ENCODE assay signal across 8 cellular contexts in the genomic region with DNA sequence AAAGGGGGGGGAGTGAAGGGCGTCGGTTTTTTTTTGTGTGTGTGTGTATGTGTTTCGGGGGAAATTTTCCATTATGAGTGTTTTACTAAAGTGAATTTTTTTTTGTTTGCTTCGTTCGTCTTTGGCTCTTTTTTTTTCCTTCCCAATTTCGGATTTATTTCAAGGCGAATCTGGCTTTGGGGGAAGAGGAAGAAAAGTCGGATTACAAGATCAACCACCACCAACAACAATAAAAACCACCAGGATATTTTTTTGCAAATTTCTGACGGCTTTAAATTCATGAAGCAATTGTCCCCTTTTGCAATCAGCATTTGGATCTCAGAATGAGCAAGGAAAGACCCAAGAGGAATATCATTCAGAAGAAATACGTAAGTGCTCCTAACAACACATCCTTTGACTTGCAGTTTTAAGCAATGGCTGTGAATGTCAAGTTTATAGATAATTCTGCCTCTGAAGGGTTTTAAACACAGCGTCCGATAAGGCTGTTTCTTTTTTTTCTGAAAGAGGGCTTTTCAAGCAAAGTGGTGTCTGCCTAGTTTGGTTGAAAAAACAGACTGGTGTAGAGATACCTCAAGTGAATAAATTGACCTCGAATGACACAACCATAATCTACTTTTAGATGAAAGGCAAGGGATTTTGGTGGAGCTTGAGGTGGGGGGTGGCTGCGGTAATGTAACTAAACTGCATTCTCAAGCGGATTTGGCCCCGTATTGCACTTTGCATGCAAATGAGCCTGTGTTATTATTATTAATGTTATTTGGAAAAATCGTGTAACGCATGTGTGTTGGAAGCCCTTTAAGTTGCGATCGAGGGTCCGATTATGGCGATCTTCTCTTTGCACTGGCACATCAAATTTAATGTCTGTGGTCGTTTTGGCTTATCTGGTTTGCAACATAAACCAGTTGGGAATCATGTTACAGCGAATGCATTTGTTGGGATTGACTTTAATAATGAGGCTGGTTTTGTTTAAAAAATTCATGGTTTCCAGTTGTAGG. TPM values are rescaled to one million over a fixed set of nuclear protein-coding genes. Genes with fewer than 3 reads are reported as not detected.
DNase-seq lines count a peak whose midpoint lies in the region; ATAC-seq and TF ChIP-seq lines count a peak whose summit lies in the region.

No MANE protein-coding gene starts in this region.

- H3K4me3 ChIP-seq in CD4-positive, alpha-beta memory T cell (ENCODE audit: low read length in 2 of 2): peak overlapping the region; percentile 75 to 96
- H3K4me3 ChIP-seq in Loucy (ENCODE audit: low read length, poor library complexity, severe bottlenecking) (peak overlapping the region; percentile 99), iPS-20b (ENCODE audit: low read length) (peak overlapping the region; percentile 100)

- peaks cover 10% of the 10 kb centered on the region for H3F3A ChIP-seq in Loucy (ENCODE audit: low read depth)

- peak overlapping the region; percentile 98 to 100 (median 99) for H3K4me3 Mint-ChIP-seq in CD4-positive, alpha-beta memory T cell
- H3K4me3 Mint-ChIP-seq in activated naive CD8-positive, alpha-beta T cell: peak overlapping the region; percentile 99

- H3K27ac ChIP-seq in CD4-positive, alpha-beta memory T cell (ENCODE audit: low read depth, low read length): peak overlapping the region; percentile 90
- H3K27ac ChIP-seq in iPS-20b (ENCODE audit: low read length): peak overlapping the region; percentile 73

- TF ChIP-seq CTCF in Loucy (conservative IDR thresholded peaks at IDR 0.05; ENCODE audit: low read length): no peak; the same call in 1 of the 2 replicates

- intact Hi-C loops in CD4-positive, alpha-beta memory T cell (cut with micrococcal nuclease): loop anchor here (5.0 to 10.0 kb wide), 8 partner anchors 58 to 1922 kb away; a partner anchor contains a TSS

- ATAC-seq in HG02623 (IDR thresholded peaks at IDR 0.05; ENCODE audit: unreplicated experiment): no peak

- DNase-seq in CD4-positive, alpha-beta memory T cell: peak; percentile 41 to 80 (median 52)
- DNase-seq in stimulated activated naive CD4-positive, alpha-beta T cell (lab: John Stamatoyannopoulos, UW): peak; percentile 15 to 49 (median 35)
- DNase-seq in mesenteric fat pad (ENCODE audit: low spot score) (no peak), T1000 (lab: John Stamatoyannopoulos, UW) (no peak)

- POLR2A ChIA-PET in CD4-positive, alpha-beta memory T cell (lab: Charles Lee; ENCODE audit: partially characterized antibody): interaction anchor here (1.3 to 1.6 kb wide), 2 partner anchors 70 to 186 kb away, joined by 3 to 5 read pairs; no protein-coding TSS in a partner anchor

- no peaks in the 10 kb centered on the region for H3K9me2 ChIP-seq in Loucy (replicated peaks; ENCODE audit: low read depth, low read length)

- no peak overlapping the region for H2AFZ ChIP-seq in Loucy (ENCODE audit: low read length)

- H3K9me3 Mint-ChIP-seq in CD4-positive, alpha-beta memory T cell: no peaks in the 10 kb centered on the region
- H3K9me3 Mint-ChIP-seq in activated naive CD8-positive, alpha-beta T cell (ENCODE audit: low read depth): no peaks in the 10 kb centered on the region

- peak overlapping the region; percentile 97 for H3K9ac ChIP-seq in Loucy (ENCODE audit: low read depth, low read length, poor library complexity, severe bottlenecking)
- peak overlapping the region; percentile 98 for H3K9ac ChIP-seq in iPS-20b (ENCODE audit: low read depth, low read length)

- H3K4me1 ChIP-seq in CD4-positive, alpha-beta memory T cell (ENCODE audit: insufficient read depth, low read length): peaks cover 41% of the 10 kb centered on the region
- H3K4me1 ChIP-seq in Loucy (ENCODE audit: insufficient read depth, low read length, poor library complexity, severe bottlenecking) (peaks cover 25% of the 10 kb centered on the region), iPS-20b (ENCODE audit: insufficient read depth, low read length) (peaks cover 35% of the 10 kb centered on the region; the same call in 1 of the 2 replicates)

- H4K20me1 ChIP-seq in Loucy (ENCODE audit: insufficient read depth, low read length, poor library complexity, severe bottlenecking): peaks cover 47% of the 10 kb centered on the region

- H3K27me3 ChIP-seq in CD4-positive, alpha-beta memory T cell (ENCODE audit: insufficient read depth, low read length): no peaks in the 10 kb centered on the region
- H3K27me3 ChIP-seq in Loucy (ENCODE audit: insufficient read depth, low read length, poor library complexity, severe bottlenecking): peaks cover 19% of the 10 kb centered on the region
- H3K27me3 ChIP-seq in iPS-20b (ENCODE audit: insufficient read depth, low read length): no peaks in the 10 kb centered on the region

- CTCF ChIA-PET in CD4-positive, alpha-beta memory T cell (lab: Charles Lee; ENCODE audit: partially characterized antibody): interaction anchor here (0.6 to 1.3 kb wide), 4 partner anchors 175 to 1039 kb away, joined by 3 read pairs; no protein-coding TSS in a partner anchor

- no peaks in the 10 kb centered on the region for H3K36me3 ChIP-seq in CD4-positive, alpha-beta memory T cell (ENCODE audit: insufficient read depth, low read length)
- H3K36me3 ChIP-seq in Loucy (ENCODE audit: insufficient read depth, low read length): peaks cover 2% of the 10 kb centered on the region; the same call in 1 of the 2 replicates
- H3K36me3 ChIP-seq in iPS-20b (ENCODE audit: insufficient read depth, low read depth, low read length): 0 out of 2 replicates have a peak, but pooled peaks cover 10% of the 10 kb centered on the region

- no peaks in the 10 kb centered on the region for H3K9me3 ChIP-seq in CD4-positive, alpha-beta memory T cell (ENCODE audit: control insufficient read depth in 1 of 2, low read length in 2 of 2)
- H3K9me3 ChIP-seq in Loucy (ENCODE audit: insufficient read depth, low read depth, low read length) (no peaks in the 10 kb centered on the region), iPS-20b (ENCODE audit: insufficient read depth, low read depth, low read length) (no peaks in the 10 kb centered on the region)

- peaks cover 0 to 33% of the 10 kb centered on the region in 2 donors for H3K36me3 Mint-ChIP-seq in CD4-positive, alpha-beta memory T cell
- no peaks in the 10 kb centered on the region for H3K36me3 Mint-ChIP-seq in activated naive CD8-positive, alpha-beta T cell

- peak overlapping the region; percentile 96 to 99 (median 98) for H3K27ac Mint-ChIP-seq in CD4-positive, alpha-beta memory T cell
- peak overlapping the region; percentile 98 for H3K27ac Mint-ChIP-seq in activated naive CD8-positive, alpha-beta T cell

- H3K4me1 Mint-ChIP-seq in CD4-positive, alpha-beta memory T cell: peaks cover 25 to 58% (median 37%) of the 10 kb centered on the region in 4 donors
- peaks cover 33% of the 10 kb centered on the region for H3K4me1 Mint-ChIP-seq in activated naive CD8-positive, alpha-beta T cell (ENCODE audit: low read depth)

- peaks cover 0 to 5% of the 10 kb centered on the region in 2 donors for H3K27me3 Mint-ChIP-seq in CD4-positive, alpha-beta memory T cell
- H3K27me3 Mint-ChIP-seq in activated naive CD8-positive, alpha-beta T cell: no peaks in the 10 kb centered on the region

- H3K79me2 ChIP-seq in Loucy (ENCODE audit: insufficient read depth, low read length): peaks cover 71% of the 10 kb centered on the region

- peak overlapping the region; percentile 67 for H3K4me2 ChIP-seq in Loucy (ENCODE audit: low read depth, low read length, poor library complexity, severe bottlenecking)

RNA-seq across cellular contexts. Expression of a gene that starts 0.6 kb away (rescaled TPM):
- 10 to 100 TPM; 20.2 to 21.6 TPM for total RNA-seq in CD4-positive, alpha-beta memory T cell
- polyA plus RNA-seq in CD4-positive, alpha-beta memory T cell: 10 to 100 TPM in 1 of 2 donors, 1 to 10 TPM in 1; 2.4 to 11.7 TPM
- total RNA-seq in mesenteric fat pad: 13.8 TPM

Comparison
In these comparisons a context has a peak if more than half of its experiments do, and no peak if none do; other contexts are left out.
1. DNase-seq: peak in CD4-positive, alpha-beta memory T cell (5 of 5) and stimulated activated naive CD4-positive, alpha-beta T cell (6 of 6); none in mesenteric fat pad (single experiment) and T1000 (single experiment).
2. Peak in every context shown above with its lines, with median percentiles within 50 percentile points of each other: H3K4me3 ChIP-seq.